ENCODE assay signal across 16 cellular contexts in genomic region chr15:92451225-92451825, GRCh38. TPM values are rescaled to one million over a fixed set of nuclear protein-coding genes. Genes with fewer than 3 reads are reported as not detected.
DNase-seq lines count a peak whose midpoint lies in the region; ATAC-seq and TF ChIP-seq lines count a peak whose summit lies in the region.
"Had no signal": no experiment of that assay in that cellular context is flagged by ENCODE, and none has a peak within 500 bp of the region (broad histone marks: within the 10 kb centered on the region; RNA-seq: fewer than 3 reads in every experiment).

No MANE protein-coding gene starts in this region.

- H3K4me2 ChIP-seq in fibroblast of lung (ENCODE audit: extremely low read depth, insufficient read depth, low read length) = no peak overlapping the region

- intact Hi-C loops in left lung (cut with DNase I) = no loop called here

- H3K9me3 ChIP-seq in fibroblast of lung (ENCODE audit: control insufficient read depth, insufficient read depth, low read depth, low read length) (no peaks in the 10 kb centered on the region), left lung (no peaks in the 10 kb centered on the region), right atrium auricular region (no peaks in the 10 kb centered on the region)
- H3K9me3 ChIP-seq in effector memory CD4-positive, alpha-beta T cell (ENCODE audit: control insufficient read depth, low read length) = no peaks in the 10 kb centered on the region
- H3K9me3 ChIP-seq: Caco-2, psoas muscle, thyroid gland had no signal

- H3K79me2 ChIP-seq in fibroblast of lung (ENCODE audit: control insufficient read depth, insufficient read depth, low read length) = no peaks in the 10 kb centered on the region

- DNase-seq in Daoy (ENCODE audit: low read depth) (peak; percentile 83), RKO (ENCODE audit: low spot score) (peak; percentile 37), fibroblast of lung (ENCODE audit: low read depth in 2 of 2) (peak; percentile 37 to 99), renal cortical epithelial cell (ENCODE audit: low read depth) (peak; percentile 32), left lung (no peak), right atrium auricular region (ENCODE audit: low spot score) (no peak), LoVo (ENCODE audit: low spot score) (no peak)
- DNase-seq in effector memory CD4-positive, alpha-beta T cell = no peak
- DNase-seq: activated B cell treated with CpG ODN at 0.5 μM for 24 hours; activated naive CD4-positive, alpha-beta T cell treated with anti-CD3 and anti-CD28 coated beads, Interleukin-2, amount 10 ng/mL, durations not matched to agents 7 days and 5 days; Caco-2; NCI-H1417 treated with DMSO at 0.1 percent for 48 hours; NCI-H226; psoas muscle; thyroid gland had no signal

- H3K9ac ChIP-seq in fibroblast of lung (ENCODE audit: insufficient read depth, low read length) = no peak overlapping the region

- H3K27me3 ChIP-seq in fibroblast of lung (ENCODE audit: control insufficient read depth, insufficient read depth, low read length) (no peaks in the 10 kb centered on the region), left lung (no peaks in the 10 kb centered on the region), right atrium auricular region (no peaks in the 10 kb centered on the region)
- no peaks in the 10 kb centered on the region for H3K27me3 ChIP-seq in effector memory CD4-positive, alpha-beta T cell (replicated peaks; ENCODE audit: control insufficient read depth, insufficient read depth, low read length, poor library complexity, severe bottlenecking)
- H3K27me3 ChIP-seq: thyroid gland had no signal

- H4K20me1 ChIP-seq in fibroblast of lung (ENCODE audit: control insufficient read depth, extremely low read depth, insufficient read depth, low read length) = no peaks in the 10 kb centered on the region

- TF ChIP-seq CTCF in fibroblast of lung (conservative IDR thresholded peaks at IDR 0.05 in 1 of 2, IDR thresholded peaks at IDR 0.05 in 1 of 2; ENCODE audit: low read depth in 1 of 2, low read length in 2 of 2) = no peak
- TF ChIP-seq CTCF in left lung (IDR thresholded peaks at IDR 0.05) = no peak
- TF ChIP-seq CTCF in right atrium auricular region (IDR thresholded peaks at IDR 0.05) = no peak

- H3K36me3 ChIP-seq in fibroblast of lung (ENCODE audit: control insufficient read depth, insufficient read depth, low read length) = no peaks in the 10 kb centered on the region
- H3K36me3 ChIP-seq in effector memory CD4-positive, alpha-beta T cell (ENCODE audit: control insufficient read depth, insufficient read depth, low read length) = no peaks in the 10 kb centered on the region
- no peaks in the 10 kb centered on the region for H3K36me3 ChIP-seq in left lung
- no peaks in the 10 kb centered on the region for H3K36me3 ChIP-seq in right atrium auricular region
- H3K36me3 ChIP-seq: thyroid gland had no signal

- no peak overlapping the region for H3K27ac ChIP-seq in fibroblast of lung (ENCODE audit: insufficient read depth, low read length)
- H3K27ac ChIP-seq in effector memory CD4-positive, alpha-beta T cell (ENCODE audit: insufficient read depth, low read length, poor library complexity, severe bottlenecking) = no peak overlapping the region
- no peak overlapping the region for H3K27ac ChIP-seq in left lung
- no peak overlapping the region for H3K27ac ChIP-seq in right atrium auricular region
- H3K27ac ChIP-seq: psoas muscle, thyroid gland had no signal

- ATAC-seq in left lung = no peak
- ATAC-seq: psoas muscle had no signal

- H2AFZ ChIP-seq in fibroblast of lung (ENCODE audit: low read length) = no peak overlapping the region

- H3K4me1 ChIP-seq in fibroblast of lung (ENCODE audit: control insufficient read depth, extremely low read depth, insufficient read depth, low read length) = no peaks in the 10 kb centered on the region
- H3K4me1 ChIP-seq in effector memory CD4-positive, alpha-beta T cell (ENCODE audit: control insufficient read depth, insufficient read depth, low read length, poor library complexity, severe bottlenecking) = no peaks in the 10 kb centered on the region
- no peaks in the 10 kb centered on the region for H3K4me1 ChIP-seq in left lung
- H3K4me1 ChIP-seq in right atrium auricular region = no peaks in the 10 kb centered on the region
- H3K4me1 ChIP-seq: Caco-2, psoas muscle, thyroid gland had no signal

- H3K4me3 ChIP-seq in fibroblast of lung (replicated peaks in 1 of 4; ENCODE audit: control extremely low read depth in 1 of 4, insufficient read depth in 1 of 4, low read depth in 3 of 4, low read length in 4 of 4) (no peak overlapping the region), left lung (no peak overlapping the region), right atrium auricular region (no peak overlapping the region)
- no peak overlapping the region for H3K4me3 ChIP-seq in effector memory CD4-positive, alpha-beta T cell (ENCODE audit: insufficient read depth, low read depth, low read length, poor library complexity, severe bottlenecking)
- H3K4me3 ChIP-seq: psoas muscle, thyroid gland had no signal

RNA-seq across cellular contexts. Expression of gene ST8SIA2, which starts 57.6 kb away (rescaled TPM):
- total RNA-seq in Daoy (2014; rRNA removed; shearing (Covaris generic)) = 2.9 and 6.4 TPM in 2 replicates
- total RNA-seq in fibroblast of lung (under 0.01 TPM in 1 of 2 replicates, not detected in the other), renal cortical epithelial cell (2.3 and 5.7 TPM in 2 replicates), left lung (under 1 TPM in 1 of 2 donors, not detected in 1; 0.50 TPM), right atrium auricular region (under 1 TPM; 0.35 to 0.37 TPM)
- not detected in 2 replicates for polyA plus RNA-seq in fibroblast of lung
- polyA plus RNA-seq in fibroblast of lung (2012) = not detected in 2 replicates
- polyA minus RNA-seq in fibroblast of lung (ENCODE audit: low replicate concordance) = not detected in 2 replicates
- total RNA-seq: activated B cell treated with CpG ODN at 0.5 μM for 24 hours, Caco-2 had no signal
- polyA plus RNA-seq: IgD-negative memory B cell had no signal

Comparison
In these comparisons a context has a peak if more than half of its experiments do, and no peak if none do; other contexts are left out.
1. DNase-seq: peak in Daoy (single experiment), RKO (single experiment), fibroblast of lung (2 of 2) and renal cortical epithelial cell (single experiment); none in effector memory CD4-positive, alpha-beta T cell (0 of 3), left lung (0 of 2), right atrium auricular region (single experiment) and LoVo (single experiment).